In genomic region chr1:173639102-173639501, GRCh38 we compare ENCODE assay signal across 1 cellular context.
A peak's percentile ranks its signal among the peaks of the same experiment; 100 is the strongest.
TF ChIP-seq lines count a peak whose summit lies in the region.

No MANE protein-coding gene starts in this region.

TF ChIP-seq in K562, 482 proteins besides CTCF, POLR2A, EP300 and RAD21:
- TF ChIP-seq MYNN (IDR thresholded peaks at IDR 0.05) (peak; percentile 69; the same call in 1 of the 2 replicates), MYNN (CRISPR knock-in tag; IDR thresholded peaks at IDR 0.05) (no peak), HMBOX1 (IDR thresholded peaks at IDR 0.05) (0 out of 2 replicates have a peak, but pooled peaks have one; percentile 40), PRPF4 (IDR thresholded peaks at IDR 0.05; ENCODE audit: insufficient read depth, low read depth, low read length, poor library complexity, severe bottlenecking) (no peak), RFX1 (IDR thresholded peaks at IDR 0.05) (peak; percentile 35), FOXJ2 (tag; IDR thresholded peaks at IDR 0.05) (peak; percentile 61), MAFK (IDR thresholded peaks at IDR 0.05; ENCODE audit: low read length) (no peak), NR2C2 (CRISPR knock-in tag; IDR thresholded peaks at IDR 0.05) (no peak), NR2C2 (tag; IDR thresholded peaks at IDR 0.05) (peak; percentile 37; the same call in 1 of the 2 replicates), ESRRA (IDR thresholded peaks at IDR 0.05; ENCODE audit: borderline replicate concordance, low read depth) (peak; percentile 33; the same call in 1 of the 2 replicates), NR2F6 (CRISPR knock-in tag; IDR thresholded peaks at IDR 0.05) (no peak), DPF2 (IDR thresholded peaks at IDR 0.05) (peak; percentile 34; the same call in 1 of the 2 replicates)
